In the genomic region with DNA sequence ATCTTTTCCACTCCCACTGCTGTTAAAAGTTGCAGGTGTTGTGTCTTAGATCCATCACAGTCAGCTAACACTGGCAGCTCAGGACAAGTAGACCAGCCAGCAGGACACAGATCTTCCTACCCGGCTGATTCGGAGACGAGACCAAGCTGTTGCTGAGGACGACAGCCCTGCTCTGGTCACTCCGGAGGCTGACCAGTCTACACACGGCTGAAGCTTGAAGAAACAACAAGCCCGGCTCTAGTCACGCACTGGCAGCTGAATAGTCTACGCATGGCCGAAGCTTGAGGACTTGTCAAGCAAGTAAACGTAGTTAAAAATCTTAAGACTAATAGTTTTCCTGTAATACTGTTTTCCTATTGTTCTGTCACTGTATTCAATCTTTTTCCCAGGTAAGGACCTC, we compare ENCODE assay signal across 11 cellular contexts. TPM values are rescaled to one million over a fixed set of nuclear protein-coding genes. Genes with fewer than 3 reads are reported as not detected.
DNase-seq lines count a peak whose midpoint lies in the region; ATAC-seq and TF ChIP-seq lines count a peak whose summit lies in the region.
"Had no signal": no experiment of that assay in that cellular context is flagged by ENCODE, and none has a peak within 500 bp of the region (broad histone marks: within the 10 kb centered on the region; RNA-seq: fewer than 3 reads in every experiment).

No MANE protein-coding gene starts in this region.

- H3K79me2 ChIP-seq in PC-3 (ENCODE audit: low read length): peaks cover 52% of the 10 kb centered on the region
- H3K79me2 ChIP-seq in osteoblast (ENCODE audit: insufficient read depth, low read length): peaks cover 59% of the 10 kb centered on the region

- POLR2A ChIA-PET in PC-3 (lab: Charles Lee; ENCODE audit: unreplicated experiment): no interaction called here

- H3K27me3 ChIP-seq in PC-3 (ENCODE audit: low read length): no peaks in the 10 kb centered on the region
- no peaks in the 10 kb centered on the region for H3K27me3 ChIP-seq in endodermal cell (ENCODE audit: control insufficient read depth, insufficient read depth, low read length, poor library complexity, severe bottlenecking)
- no peaks in the 10 kb centered on the region for H3K27me3 ChIP-seq in osteoblast (ENCODE audit: insufficient read depth, low read length)
- no peaks in the 10 kb centered on the region for H3K27me3 ChIP-seq in spleen (replicated peaks in 1 of 7)

- CTCF ChIA-PET in PC-3 (lab: Charles Lee): no interaction called here

- H3K27me3 Mint-ChIP-seq in endodermal cell (ENCODE audit: insufficient read depth): no peaks in the 10 kb centered on the region

- peaks cover 23% of the 10 kb centered on the region for H3K4me1 ChIP-seq in PC-3 (ENCODE audit: insufficient read depth, low read length)
- peaks cover 2% of the 10 kb centered on the region for H3K4me1 ChIP-seq in endodermal cell (ENCODE audit: control insufficient read depth, insufficient read depth, low read length)
- peaks cover 30% of the 10 kb centered on the region for H3K4me1 ChIP-seq in osteoblast (ENCODE audit: insufficient read depth, low read length)
- H3K4me1 ChIP-seq in spleen: peaks cover 42 to 94% (median 74%) of the 10 kb centered on the region in 6 donors

- H3K9me3 Mint-ChIP-seq in endodermal cell: peaks cover 54% of the 10 kb centered on the region

- WGBS in endodermal cell (ENCODE audit: insufficient coverage in 1 of 2, insufficient read length in 1 of 2), 2 experiments: 92% methylated on average over 11 of the region's 11 CpGs
- 90 to 97% (median 91%) methylated on average over 11 of the region's 11 CpGs for WGBS in spleen, 5 donors

- H3K27ac ChIP-seq in PC-3 (ENCODE audit: low read length) (no peak overlapping the region), endodermal cell (ENCODE audit: low read depth, low read length) (no peak overlapping the region), osteoblast (ENCODE audit: low read depth, low read length) (no peak overlapping the region), spleen (no peak overlapping the region)

- intact Hi-C loops in PC-3 (cut with micrococcal nuclease) (no loop called here), spleen (cut with DNase I; ENCODE audit: low total_unique reads) (no loop called here)

- peak overlapping the region; percentile 20 for H3K4me3 Mint-ChIP-seq in endodermal cell

- H3K9ac ChIP-seq in PC-3 (ENCODE audit: low read length): no peak overlapping the region
- no peak overlapping the region for H3K9ac ChIP-seq in endodermal cell (ENCODE audit: extremely low read depth, low read length, poor library complexity, severe bottlenecking)

- H4K20me1 ChIP-seq in PC-3 (ENCODE audit: low read length) (peaks cover 11% of the 10 kb centered on the region; the same call in 1 of the 2 replicates), osteoblast (ENCODE audit: insufficient read depth, low read length) (peaks cover 12% of the 10 kb centered on the region)

- no peak for TF ChIP-seq POLR2A in spleen (IDR thresholded peaks at IDR 0.05)

- no peaks in the 10 kb centered on the region for H3K9me2 ChIP-seq in PC-3 (replicated peaks; ENCODE audit: low read length)

- H3K4me3 ChIP-seq in PC-3 (ENCODE audit: low read length) (peak overlapping the region; percentile 29; the same call in 1 of the 2 replicates), endodermal cell (ENCODE audit: low read length) (peak overlapping the region; percentile 92), osteoblast (ENCODE audit: insufficient read depth, low read length) (no peak overlapping the region), spleen (no peak overlapping the region)

- DNase-seq in DMS79 treated with DMSO at 0.1 percent for 48 hours (lab: John Stamatoyannopoulos, UW) (peak; percentile 25), PC-3 (no peak), endodermal cell (no peak), osteoblast (ENCODE audit: insufficient read length, low spot score, missing footprints) (no peak), spleen (no peak), DMS114 treated with DMSO at 0.1 percent for 48 hours (lab: John Stamatoyannopoulos, UW; ENCODE audit: unreplicated experiment) (no peak)
- DNase-seq: activated CD4-positive, alpha-beta T cell treated with anti-CD3 and anti-CD28 coated beads for 48 hours; NCI-H146; stimulated activated CD4-positive, alpha-beta T cell treated with anti-CD3 and anti-CD28 coated beads, Interleukin-4, amount 100 ng/mL, for 24 hours had no signal

- no TSS peak for BruUV-seq in PC-3 (replicated peaks; lab: Mats Ljungman, UMichigan)

- TF ChIP-seq CTCF in PC-3 (conservative IDR thresholded peaks at IDR 0.05; ENCODE audit: low read depth, low read length): no peak
- no peak for TF ChIP-seq CTCF in endodermal cell (conservative IDR thresholded peaks at IDR 0.05)
- no peak for TF ChIP-seq CTCF in osteoblast (IDR thresholded peaks at IDR 0.05; ENCODE audit: extremely low read depth, low read depth, low read length)
- TF ChIP-seq CTCF in spleen (IDR thresholded peaks at IDR 0.05 in 8 of 11, conservative IDR thresholded peaks at IDR 0.05 in 3 of 11): no peak

- H2AFZ ChIP-seq in PC-3 (ENCODE audit: low read length): no peak overlapping the region
- no peak overlapping the region for H2AFZ ChIP-seq in osteoblast (ENCODE audit: low read length)

- peaks cover 22% of the 10 kb centered on the region for H3K36me3 Mint-ChIP-seq in endodermal cell (ENCODE audit: low read depth)

- peaks cover 32% of the 10 kb centered on the region for H3K4me1 Mint-ChIP-seq in endodermal cell

- ATAC-seq in PC-3 (0 out of 2 replicates have a peak, but pooled peaks have one; percentile 12), GM19035 (IDR thresholded peaks at IDR 0.05; ENCODE audit: unreplicated experiment) (no peak), GM18519 (IDR thresholded peaks at IDR 0.05; ENCODE audit: low FRiP score, unreplicated experiment) (no peak)

- H3K4me2 ChIP-seq in PC-3 (ENCODE audit: low read length) (peak overlapping the region; percentile 98), osteoblast (ENCODE audit: insufficient read depth, low read length) (peak overlapping the region; percentile 97)

- H3K9me3 ChIP-seq in PC-3 (ENCODE audit: low read length) (no peaks in the 10 kb centered on the region), endodermal cell (ENCODE audit: control insufficient read depth, low read length) (peaks cover 46% of the 10 kb centered on the region), osteoblast (ENCODE audit: low read depth, low read length) (no peaks in the 10 kb centered on the region), spleen (peaks cover 0 to 8% (median 0%) of the 10 kb centered on the region in 8 donors)

- H3F3A ChIP-seq in PC-3 (ENCODE audit: low read length, unreplicated experiment): no peaks in the 10 kb centered on the region

- no peak overlapping the region for H3K27ac Mint-ChIP-seq in endodermal cell

- H3K36me3 ChIP-seq in PC-3 (ENCODE audit: low read depth, low read length) (no peaks in the 10 kb centered on the region), endodermal cell (ENCODE audit: control insufficient read depth, insufficient read depth, low read length) (peaks cover 22% of the 10 kb centered on the region), osteoblast (ENCODE audit: insufficient read depth, low read length) (peaks cover 3% of the 10 kb centered on the region), spleen (no peaks in the 10 kb centered on the region)

RNA-seq across cellular contexts. Expression of a gene that starts 1.8 kb away (rescaled TPM):
- total RNA-seq in PC-3 (2014; rRNA removed) (12.2 and 13.0 TPM in 2 replicates), endodermal cell (100 to 1,000 TPM in 1 of 2 donors, 10 to 100 TPM in 1; 55.1 to 146 TPM), osteoblast (24.2 and 29.2 TPM in 2 replicates), spleen (10 to 100 TPM; 16.1 to 26.5 (median 21.7) TPM)
- 23.7 TPM for polyA plus RNA-seq in endodermal cell (2013, experiment 1 of 2)
- 23.1 TPM for polyA plus RNA-seq in endodermal cell (2013, experiment 2 of 2)
- polyA plus RNA-seq in spleen: 10 to 100 TPM; 11.3 to 16.1 (median 15.0) TPM

RNA-seq across cellular contexts. Expression of a gene that starts 1.8 kb away (rescaled TPM):
- total RNA-seq in PC-3 (2014; rRNA removed) (13.3 and 15.3 TPM in 2 replicates), endodermal cell (100 to 1,000 TPM in 1 of 2 donors, 10 to 100 TPM in 1; 45.9 to 114 TPM), osteoblast (19.7 and 21.7 TPM in 2 replicates), spleen (10 to 100 TPM; 18.9 to 28.3 (median 25.2) TPM)
- 27.2 TPM for polyA plus RNA-seq in endodermal cell (2013, experiment 1 of 2)
- polyA plus RNA-seq in endodermal cell (2013, experiment 2 of 2): 32.3 TPM
- polyA plus RNA-seq in spleen: 1 to 10 TPM; 5.7 to 8.0 (median 5.9) TPM

Comparison
In these comparisons a context has a peak if more than half of its experiments do, and no peak if none do; other contexts are left out.
1. H3K4me3 ChIP-seq: peak in PC-3 (single experiment) and endodermal cell (single experiment); none in osteoblast (single experiment) and spleen (0 of 8).